In genomic region chr1:97551113-97551512, GRCh38 we compare ENCODE assay signal across 21 cellular contexts.
DNase-seq lines count a peak whose midpoint lies in the region; ATAC-seq, FAIRE-seq and TF ChIP-seq lines count a peak whose summit lies in the region.
"Had no signal": no experiment of that assay in that cellular context is flagged by ENCODE, and none has a peak within 500 bp of the region (broad histone marks: within the 10 kb centered on the region; RNA-seq: fewer than 3 reads in every experiment).

No MANE protein-coding gene starts in this region.

- H3K27me3 ChIP-seq in GM23248 (replicated peaks; ENCODE audit: insufficient read depth) (no peaks in the 10 kb centered on the region), GM12878 (replicated peaks in 1 of 2; ENCODE audit: control insufficient read depth in 2 of 2, insufficient read depth in 2 of 2, low read length in 1 of 2) (no peaks in the 10 kb centered on the region)
- H3K27me3 ChIP-seq: BLaER1 had no signal

- no peak for FAIRE-seq in GM12878 (lab: Jason Lieb, UNC)
- FAIRE-seq: D721Med had no signal

- no TSS peak for BruUV-seq in GM12878 (replicated peaks; lab: Mats Ljungman, UMichigan)

- no peak overlapping the region for H2AFZ ChIP-seq in GM23248
- H2AFZ ChIP-seq in GM12878 (ENCODE audit: control insufficient read depth, low read depth, low read length) = no peak overlapping the region

- POLR2A ChIA-PET in GM12878 (lab: Charles Lee) = no interaction called here

- H3K79me2 ChIP-seq in GM23248 (ENCODE audit: insufficient read depth) (no peaks in the 10 kb centered on the region), GM12878 (ENCODE audit: control insufficient read depth, insufficient read depth, low read length) (no peaks in the 10 kb centered on the region)

- H3K9me3 ChIP-seq in GM23248 (ENCODE audit: low read depth) (no peaks in the 10 kb centered on the region), GM12878 (replicated peaks; ENCODE audit: control insufficient read depth, insufficient read depth, low read length) (no peaks in the 10 kb centered on the region)
- H3K9me3 ChIP-seq: BLaER1 had no signal

- TF ChIP-seq CTCF in GM12878 (IDR thresholded peaks at IDR 0.05 in 2 of 3, conservative IDR thresholded peaks at IDR 0.05 in 1 of 3; ENCODE audit: control insufficient read depth in 2 of 3, extremely low read depth in 1 of 3, insufficient read depth in 1 of 3, low read depth in 3 of 3, low read length in 3 of 3) = no peak; a peak in 1 of 6 replicates

- H3K4me2 ChIP-seq in GM23248 (ENCODE audit: unreplicated experiment) (no peak overlapping the region), GM12878 (ENCODE audit: control insufficient read depth, insufficient read depth) (no peak overlapping the region)
- H3K4me2 ChIP-seq: BLaER1 had no signal

- CTCF ChIA-PET in GM12878 (lab: Yijun Ruan, JAX) = interaction anchor here (1.7 kb wide), 1 partner anchor 14 kb away, joined by 4 read pairs; no protein-coding TSS in a partner anchor

- RAD21 ChIA-PET in GM12878 (lab: Charles Lee; ENCODE audit: unreplicated experiment) = interaction anchor here (1.6 kb wide), 1 partner anchor 15 kb away, joined by 3 read pairs; no protein-coding TSS in a partner anchor

- intact Hi-C loops in GM12878 (cut with micrococcal nuclease; ENCODE audit: unreplicated experiment) = no loop called here
- intact Hi-C loops in Right ventricle myocardium inferior (cut with DNase I) = no loop called here

- H3K4me1 ChIP-seq in GM23248 (ENCODE audit: insufficient read depth) (0 out of 2 replicates have a peak, but pooled peaks cover 5% of the 10 kb centered on the region), GM12878 (ENCODE audit: control insufficient read depth, insufficient read depth, low read length) (no peaks in the 10 kb centered on the region)
- H3K4me1 ChIP-seq: BLaER1 had no signal

- H4K20me1 ChIP-seq in GM23248 (ENCODE audit: insufficient read depth) = no peaks in the 10 kb centered on the region; the same call in 1 of the 2 replicates
- H4K20me1 ChIP-seq in GM12878 (ENCODE audit: control insufficient read depth, insufficient read depth) = no peaks in the 10 kb centered on the region
- H4K20me1 ChIP-seq: BLaER1 had no signal

- DNase-seq in NCI-H2171 treated with DMSO at 0.1 percent for 48 hours (lab: John Stamatoyannopoulos, UW) = peak; percentile 11
- DNase-seq in NCI-H2171 (lab: John Stamatoyannopoulos, UW) = no peak
- peak; percentile 4 for DNase-seq in GM23248
- no peak for DNase-seq in GM12878 (ENCODE audit: low read depth, low spot score)
- DNase-seq in iris pigment epithelial cell (ENCODE audit: low read depth) = peak; percentile 6
- DNase-seq in Right ventricle myocardium inferior (ENCODE audit: missing footprints) = no peak
- DNase-seq in DMS114 treated with DMSO at 0.1 percent for 48 hours (lab: John Stamatoyannopoulos, UW; ENCODE audit: unreplicated experiment) = no peak
- DNase-seq: CD4-positive, alpha-beta T cell; DMS79; GF-D8; H7; KBM-7; NCI-H1092 treated with DMSO at 0.1 percent for 48 hours; NCI-H1436; NCI-H187; NCI-H526 treated with DMSO at 0.1 percent for 48 hours; RPMI8226; SHP77 had no signal

- no peak for TF ChIP-seq RAD21 in GM12878 (IDR thresholded peaks at IDR 0.05; ENCODE audit: insufficient read depth, low read depth, low read length)

- H3K9me2 ChIP-seq in GM23248 (ENCODE audit: insufficient read depth) = no peaks in the 10 kb centered on the region

- TF ChIP-seq EP300 in GM12878 (IDR thresholded peaks at IDR 0.05; ENCODE audit: borderline replicate concordance in 1 of 2, control insufficient read depth in 1 of 2, low read depth in 2 of 2, low read length in 2 of 2) = no peak

- TF ChIP-seq POLR2A in GM12878 (IDR thresholded peaks at IDR 0.05; ENCODE audit: low read depth, low read length) = no peak

- in situ Hi-C loops in GM23248 (cut with MboI) (no loop called here), GM12878 (cut with MboI) (no loop called here)

- H3K9ac ChIP-seq in GM23248 (no peak overlapping the region), GM12878 (ENCODE audit: control insufficient read depth, insufficient read depth, low read length) (no peak overlapping the region)
- H3K9ac ChIP-seq: BLaER1 had no signal

- no peaks in the 10 kb centered on the region for H3F3A ChIP-seq in GM23248 (ENCODE audit: insufficient read depth)

- H3K4me3 ChIP-seq in GM23248 (no peak overlapping the region), GM12878 (no peak overlapping the region)
- H3K4me3 ChIP-seq: BLaER1 had no signal

- WGBS in GM23248 (ENCODE audit: low coverage in 1 of 2, low lambda C conversion rate in 2 of 2, missing lambda C conversion rate in 2 of 2), 2 experiments = 51 to 53% methylated on average over 1 of the region's 1 CpG
- WGBS in GM12878 (ENCODE audit: insufficient coverage, insufficient replicate concordance, low lambda C conversion rate, missing lambda C conversion rate) = 0% methylated on average over 1 of the region's 1 CpG

- ATAC-seq in GM12878 = no peak
- ATAC-seq in Right ventricle myocardium inferior = no peak
- ATAC-seq in GM18517 (IDR thresholded peaks at IDR 0.05; ENCODE audit: unreplicated experiment) = no peak

- SMC1A ChIA-PET in GM12878 (lab: Charles Lee; ENCODE audit: uncharacterized antibody, unreplicated experiment) = interaction anchor here (0.8 to 1.9 kb wide), 4 partner anchors 9 to 23 kb away, joined by 3 to 6 read pairs (median 4); no protein-coding TSS in a partner anchor

- H3K27ac ChIP-seq in GM23248 = no peak overlapping the region
- H3K27ac ChIP-seq in GM12878 (ENCODE audit: control insufficient read depth, insufficient read depth) = no peak overlapping the region
- H3K27ac ChIP-seq: BLaER1 had no signal

- peaks cover 13% of the 10 kb centered on the region; the same call in 1 of the 2 replicates for H3K36me3 ChIP-seq in GM23248 (ENCODE audit: low read depth)
- no peaks in the 10 kb centered on the region for H3K36me3 ChIP-seq in GM12878 (ENCODE audit: control insufficient read depth in 2 of 2, insufficient read depth in 2 of 2, low read length in 1 of 2)
- H3K36me3 ChIP-seq: BLaER1 had no signal

TF ChIP-seq in GM12878, 131 proteins besides CTCF, POLR2A, EP300 and RAD21:
- TF ChIP-seq ZNF24 (IDR thresholded peaks at IDR 0.05) (peak; percentile 68), NFIC (IDR thresholded peaks at IDR 0.05; ENCODE audit: low read depth, low read length) (no peak)

Comparison
In these comparisons a context has a peak if more than half of its experiments do, and no peak if none do; other contexts are left out.
1. DNase-seq: peak in NCI-H2171 treated with DMSO at 0.1 percent for 48 hours (single experiment), GM23248 (single experiment) and iris pigment epithelial cell (single experiment); none in NCI-H2171 (single experiment), GM12878 (single experiment), Right ventricle myocardium inferior (single experiment) and DMS114 treated with DMSO at 0.1 percent for 48 hours (single experiment).